Comparison of ENCODE assay signal across 11 cellular contexts in the genomic region with DNA sequence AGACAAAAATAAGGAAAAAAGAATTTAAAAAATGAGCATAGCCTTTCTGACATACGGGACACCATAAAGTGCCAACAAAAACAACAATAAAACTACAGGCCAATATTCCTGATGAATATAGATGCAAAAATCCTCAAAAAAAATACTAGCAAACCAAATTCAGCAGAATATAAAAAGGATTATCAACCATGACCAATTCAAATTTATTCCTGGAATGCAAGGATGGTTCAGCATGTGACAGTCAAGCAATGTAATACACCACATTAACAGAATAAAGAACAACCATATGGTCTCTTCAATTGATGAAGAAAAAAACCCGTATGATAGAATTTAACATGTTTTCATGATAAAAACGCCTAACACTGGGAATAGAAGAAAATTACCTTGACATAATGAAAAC.
"Had no signal": no experiment of that assay in that cellular context is flagged by ENCODE, and none has a peak within 500 bp of the region (broad histone marks: within the 10 kb centered on the region; RNA-seq: fewer than 3 reads in every experiment).

No MANE protein-coding gene starts in this region.

- H3K27ac ChIP-seq: GM23248 had no signal

- H3K9ac ChIP-seq: GM23248 had no signal

- H3K4me2 ChIP-seq: GM23338 had no signal

- H3K4me1 ChIP-seq: HAP-1 had no signal

- H3K9me3 ChIP-seq: HAP-1 had no signal

- H3K36me3 ChIP-seq: HAP-1 had no signal

- FAIRE-seq: H1, H54 had no signal

- H3K4me3 ChIP-seq: GM23248, GM23338, HAP-1 had no signal

- H2AFZ ChIP-seq: GM23248, GM23338 had no signal

- DNase-seq: GM23248, GOT3, H7, H9, HCEC 1CT, HFFc6 had no signal

- ATAC-seq: GM23338, HCT116 had no signal
